ENCODE assay signal across 8 cellular contexts in the genomic region with DNA sequence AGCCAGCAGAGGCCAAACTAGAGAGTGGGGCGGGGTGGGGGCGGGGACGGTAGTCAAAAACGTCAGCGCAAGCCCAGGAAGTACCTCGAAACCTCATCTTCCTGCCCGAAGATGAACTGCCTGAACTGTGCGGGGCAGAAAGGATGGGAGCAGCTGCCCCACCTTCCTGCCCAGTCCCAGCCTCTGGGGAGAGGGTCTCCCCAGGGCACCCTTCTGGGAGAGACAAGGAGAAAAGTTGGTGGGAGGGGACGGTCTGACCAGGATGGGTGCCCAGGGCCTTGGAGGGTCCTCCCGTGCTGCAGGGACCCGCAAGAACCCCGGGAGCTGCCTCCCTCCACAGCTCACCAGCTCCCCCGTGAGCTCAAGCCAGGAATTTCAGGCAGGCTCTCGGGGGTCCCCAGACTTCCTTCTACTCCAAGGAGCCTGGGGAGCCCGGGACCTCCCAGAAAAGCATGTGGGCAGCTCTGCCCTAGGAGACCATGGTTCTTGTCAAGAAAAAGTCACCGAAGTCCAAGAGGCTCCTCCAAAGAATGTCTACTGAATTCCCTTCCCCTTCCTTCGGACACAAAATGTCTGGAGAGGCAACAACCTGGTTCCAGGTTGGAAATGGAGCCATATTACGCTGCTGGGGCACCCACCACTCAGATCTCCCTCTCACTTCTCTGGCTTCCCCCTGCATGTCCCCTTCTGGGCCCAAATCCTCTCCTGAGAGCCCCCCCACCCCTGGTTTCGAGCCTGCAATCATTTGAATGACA. TPM values are rescaled to one million over a fixed set of nuclear protein-coding genes. Genes with fewer than 3 reads are reported as not detected.
DNase-seq lines count a peak whose midpoint lies in the region; ATAC-seq and TF ChIP-seq lines count a peak whose summit lies in the region.

No MANE protein-coding gene starts in this region.

- CTCF ChIA-PET in GM10248 (lab: Yijun Ruan, JAX) = interaction anchor here (0.6 to 4.3 kb wide), 39 partner anchors 8 to 322 kb away, joined by 3 to 57 read pairs (median 4); a partner anchor contains a TSS

- H3K27ac ChIP-seq in WERI-Rb-1 = no peak overlapping the region

- TF ChIP-seq CTCF in GM10248 (IDR thresholded peaks at IDR 0.05; ENCODE audit: control extremely low read depth, extremely low read depth, low read depth, missing control alignments) (peak; percentile 83), WERI-Rb-1 (IDR thresholded peaks at IDR 0.05; ENCODE audit: low read depth, low read length) (peak; percentile 91)

- no peaks in the 10 kb centered on the region for H3K36me3 ChIP-seq in WERI-Rb-1

- no peaks in the 10 kb centered on the region for H3K27me3 ChIP-seq in WERI-Rb-1 (ENCODE audit: insufficient read depth, low read depth, severe bottlenecking)

- POLR2A ChIA-PET in GM10248 (lab: Yijun Ruan, JAX) = no interaction called here

- ATAC-seq in GM21528 (IDR thresholded peaks at IDR 0.05; ENCODE audit: low FRiP score, unreplicated experiment) = peak; percentile 75

- H3K4me3 ChIP-seq in WERI-Rb-1 (ENCODE audit: low read depth, low read length) = peak overlapping the region; percentile 47

- DNase-seq in GM10248 (ENCODE audit: extremely low spot score) (peak; percentile 79), HuH-7 (ENCODE audit: low spot score) (peak; percentile 75), WERI-Rb-1 (peak; percentile 70), cerebellum (ENCODE audit: low spot score) (peak; percentile 15), lung microvascular endothelial cell (ENCODE audit: low read depth in 2 of 2) (peak; percentile 18 to 36), NCI-H1105 (lab: John Stamatoyannopoulos, UW) (no peak)
- DNase-seq in stimulated activated CD8-positive, alpha-beta memory T cell treated with anti-CD3 and anti-CD28 coated beads, Interleukin-7, amount 100 ng/mL, for 24 hours (ENCODE audit: low read depth) = peak; percentile 55

- no peaks in the 10 kb centered on the region for H3K9me3 ChIP-seq in WERI-Rb-1 (ENCODE audit: severe bottlenecking)

RNA-seq across cellular contexts. Expression of a gene that starts 52.8 kb away (rescaled TPM):
- total RNA-seq in cerebellum (5.4 TPM), lung microvascular endothelial cell (0.99 and 8.7 TPM in 2 replicates)
